ENCODE assay signal across 8 cellular contexts in genomic region chr1:147599362-147600118, GRCh38. TPM values are rescaled to one million over a fixed set of nuclear protein-coding genes. Genes with fewer than 3 reads are reported as not detected.
DNase-seq lines count a peak whose midpoint lies in the region; ATAC-seq and TF ChIP-seq lines count a peak whose summit lies in the region.

No MANE protein-coding gene starts in this region.

- H3K4me3 ChIP-seq in fibroblast of mammary gland (ENCODE audit: control insufficient read depth, low read depth, low read length): peak overlapping the region; percentile 71

- H3K4me1 Mint-ChIP-seq in activated T-helper 17 cell treated with anti-CD3 and anti-CD28 coated beads, Interleukin-2, amount 50 U/mL, for 72 hours: peaks cover 32% of the 10 kb centered on the region
- peaks cover 22 to 24% of the 10 kb centered on the region in 2 donors for H3K4me1 Mint-ChIP-seq in natural killer cell
- H3K4me1 Mint-ChIP-seq in stimulated activated naive B cell treated with anti-CD40 and anti-IgM and Interleukin-4, amounts not matched to agents 10 μg/mL and 1 μg/mL and 100 μg/mL, for 72 hours: peaks cover 15 to 24% of the 10 kb centered on the region in 2 donors

- H3K9me3 Mint-ChIP-seq in activated T-helper 17 cell treated with anti-CD3 and anti-CD28 coated beads, Interleukin-2, amount 50 U/mL, for 72 hours: no peaks in the 10 kb centered on the region
- H3K9me3 Mint-ChIP-seq in natural killer cell: no peaks in the 10 kb centered on the region
- H3K9me3 Mint-ChIP-seq in stimulated activated naive B cell treated with anti-CD40 and anti-IgM and Interleukin-4, amounts not matched to agents 10 μg/mL and 1 μg/mL and 100 μg/mL, for 72 hours: no peaks in the 10 kb centered on the region

- H3K27me3 Mint-ChIP-seq in activated T-helper 17 cell treated with anti-CD3 and anti-CD28 coated beads, Interleukin-2, amount 50 U/mL, for 72 hours: no peaks in the 10 kb centered on the region
- no peaks in the 10 kb centered on the region for H3K27me3 Mint-ChIP-seq in natural killer cell (ENCODE audit: low read depth in 2 of 2)
- peaks cover 0 to 8% of the 10 kb centered on the region in 2 donors for H3K27me3 Mint-ChIP-seq in stimulated activated naive B cell treated with anti-CD40 and anti-IgM and Interleukin-4, amounts not matched to agents 10 μg/mL and 1 μg/mL and 100 μg/mL, for 72 hours

- TF ChIP-seq CTCF in fibroblast of mammary gland (conservative IDR thresholded peaks at IDR 0.05; ENCODE audit: control insufficient read depth, insufficient read depth, low read depth, low read length) (no peak), natural killer cell (IDR thresholded peaks at IDR 0.05) (no peak)

- peak overlapping the region; percentile 86 for H3K4me3 Mint-ChIP-seq in activated T-helper 17 cell treated with anti-CD3 and anti-CD28 coated beads, Interleukin-2, amount 50 U/mL, for 72 hours
- H3K4me3 Mint-ChIP-seq in natural killer cell: peak overlapping the region; percentile 93
- peak overlapping the region; percentile 93 to 99 for H3K4me3 Mint-ChIP-seq in stimulated activated naive B cell treated with anti-CD40 and anti-IgM and Interleukin-4, amounts not matched to agents 10 μg/mL and 1 μg/mL and 100 μg/mL, for 72 hours

- peaks cover 3% of the 10 kb centered on the region for H3K36me3 Mint-ChIP-seq in activated T-helper 17 cell treated with anti-CD3 and anti-CD28 coated beads, Interleukin-2, amount 50 U/mL, for 72 hours (ENCODE audit: low read depth)
- H3K36me3 Mint-ChIP-seq in natural killer cell: no peaks in the 10 kb centered on the region
- peaks cover 0 to 1% of the 10 kb centered on the region in 2 donors for H3K36me3 Mint-ChIP-seq in stimulated activated naive B cell treated with anti-CD40 and anti-IgM and Interleukin-4, amounts not matched to agents 10 μg/mL and 1 μg/mL and 100 μg/mL, for 72 hours

- intact Hi-C loops in natural killer cell (cut with micrococcal nuclease): loop anchor here (1.0 to 2.0 kb wide), 3 partner anchors 41 to 58 kb away; partner anchors contain the start of gene BCL9

- ATAC-seq in activated T-helper 17 cell treated with anti-CD3 and anti-CD28 coated beads, Interleukin-2, amount 50 U/mL, for 72 hours (replicated peaks): peak; percentile 85
- ATAC-seq in natural killer cell: peak; percentile 81 to 93 (median 83)
- ATAC-seq in stimulated activated naive B cell treated with anti-CD40 and anti-IgM and Interleukin-4, amounts not matched to agents 10 μg/mL and 1 μg/mL and 100 μg/mL, for 72 hours (replicated peaks): peak; percentile 85 to 89

- peak overlapping the region; percentile 72 for H3K27ac Mint-ChIP-seq in activated T-helper 17 cell treated with anti-CD3 and anti-CD28 coated beads, Interleukin-2, amount 50 U/mL, for 72 hours
- peak overlapping the region; percentile 45 to 93 for H3K27ac Mint-ChIP-seq in natural killer cell
- H3K27ac Mint-ChIP-seq in stimulated activated naive B cell treated with anti-CD40 and anti-IgM and Interleukin-4, amounts not matched to agents 10 μg/mL and 1 μg/mL and 100 μg/mL, for 72 hours: peak overlapping the region; percentile 65

- DNase-seq in DMS53 treated with DMSO at 0.1 percent for 48 hours (lab: John Stamatoyannopoulos, UW; ENCODE audit: unreplicated experiment) (peak; percentile 91), GOT3 (lab: John Stamatoyannopoulos, UW) (peak; percentile 66), LHCN-M2 (ENCODE audit: low read depth) (peak; percentile 90), RPMI8226 (peak; percentile 98), fibroblast of mammary gland (ENCODE audit: low read depth) (peak; percentile 85), natural killer cell (peak; percentile 91)
- DNase-seq in stimulated activated naive B cell treated with anti-CD40 and anti-IgM and Interleukin-4, amounts not matched to agents 10 μg/mL and 1 μg/mL and 100 μg/mL, for 72 hours: peak; percentile 91

RNA-seq across cellular contexts. Expression of gene BCL9, which starts 58.2 kb away (rescaled TPM):
- 6.2 and 10.2 TPM in 2 replicates for total RNA-seq in LHCN-M2 (2014; rRNA removed)
- polyA plus RNA-seq in LHCN-M2 (2012): 3.9 TPM
- 10 to 100 TPM; 11.1 to 28.3 TPM for total RNA-seq in activated T-helper 17 cell treated with anti-CD3 and anti-CD28 coated beads, Interleukin-2, amount 50 U/mL, for 72 hours
- 10 to 100 TPM; 11.0 to 21.1 (median 13.5) TPM for total RNA-seq in natural killer cell

Comparison
In these comparisons a context has a peak if more than half of its experiments do, and no peak if none do; other contexts are left out.
1. Peak in every context shown above with its lines: DNase-seq, ATAC-seq and H3K4me3 ChIP-seq.